In the genomic region with DNA sequence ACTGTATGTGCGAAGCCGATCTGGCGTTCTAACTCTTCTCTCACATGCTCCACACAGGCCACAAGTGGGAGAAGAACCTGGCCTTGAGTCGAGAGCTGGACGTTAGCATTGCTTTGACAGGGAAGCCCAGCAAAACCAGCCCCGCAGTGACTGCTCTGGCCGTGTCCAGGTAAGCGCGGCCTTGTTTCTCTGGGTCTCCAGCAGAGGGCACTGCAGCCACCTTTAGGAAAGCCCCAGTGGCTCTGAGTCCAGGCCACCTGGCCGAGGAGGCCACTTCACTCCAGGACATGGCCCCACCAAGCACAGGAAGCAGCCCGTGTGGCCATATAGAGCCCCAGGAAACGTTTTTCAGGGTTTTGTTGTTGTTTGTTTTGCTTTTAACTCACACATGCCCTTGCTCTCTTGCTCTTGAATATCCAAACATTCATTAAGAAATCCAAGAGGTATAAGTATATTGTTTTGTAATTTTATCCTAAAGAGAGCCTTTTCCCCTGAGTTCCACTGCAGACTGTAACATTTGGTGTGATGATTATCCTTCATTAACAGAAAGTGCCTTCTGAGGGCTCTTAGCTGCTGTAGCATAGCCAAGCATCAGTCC, we compare ENCODE assay signal across 8 cellular contexts. TPM values are rescaled to one million over a fixed set of nuclear protein-coding genes. Genes with fewer than 3 reads are reported as not detected.
DNase-seq lines count a peak whose midpoint lies in the region; ATAC-seq and TF ChIP-seq lines count a peak whose summit lies in the region.

No MANE protein-coding gene starts in this region.

- no peaks in the 10 kb centered on the region for H3K9me3 ChIP-seq in CD4-positive, alpha-beta memory T cell (ENCODE audit: control insufficient read depth in 1 of 2, low read length in 2 of 2)
- no peaks in the 10 kb centered on the region for H3K9me3 ChIP-seq in PC-9 (ENCODE audit: insufficient read depth, low read depth)
- no peaks in the 10 kb centered on the region for H3K9me3 ChIP-seq in gastrocnemius medialis

- peak in 4 of 5 donors; percentile 12 to 25 (median 22) for DNase-seq in CD4-positive, alpha-beta memory T cell
- DNase-seq in PC-9 (peak in 1 of 2 experiments; percentile 55), amniotic epithelial cell (ENCODE audit: low read depth) (peak; percentile 21), left ventricle myocardium superior (peak; percentile 72), gastrocnemius medialis (peak; percentile 23 to 44), foreskin melanocyte (no peak), DMS114 treated with DMSO at 0.1 percent for 48 hours (lab: John Stamatoyannopoulos, UW; ENCODE audit: unreplicated experiment) (no peak)

- POLR2A ChIA-PET in CD4-positive, alpha-beta memory T cell (lab: Charles Lee; ENCODE audit: partially characterized antibody): no interaction called here
- POLR2A ChIA-PET in PC-9 (lab: Charles Lee; ENCODE audit: unreplicated experiment): no interaction called here

- H3K27ac ChIP-seq in CD4-positive, alpha-beta memory T cell (ENCODE audit: low read depth, low read length): no peak overlapping the region
- H3K27ac ChIP-seq in PC-9 (no peak overlapping the region), gastrocnemius medialis (no peak overlapping the region)

- CTCF ChIA-PET in CD4-positive, alpha-beta memory T cell (lab: Charles Lee; ENCODE audit: partially characterized antibody): interaction anchor here (1.2 to 6.4 kb wide), 3 partner anchors 9 to 530 kb away, joined by 3 to 45 read pairs (median 12); no protein-coding TSS in a partner anchor
- CTCF ChIA-PET in PC-9 (lab: Charles Lee): no interaction called here

- no peak overlapping the region for H3K4me2 ChIP-seq in PC-9

- BruUV-seq in PC-9 (replicated peaks; lab: Mats Ljungman, UMichigan): no TSS peak

- intact Hi-C loops in CD4-positive, alpha-beta memory T cell (cut with micrococcal nuclease): loop anchor here (2.0 kb wide), 1 partner anchor 537 kb away; no protein-coding TSS in a partner anchor
- intact Hi-C loops in PC-9 (cut with micrococcal nuclease; ENCODE audit: unreplicated experiment) (loop anchor here (1.0 to 10.0 kb wide), 2 partner anchors 423 to 538 kb away; no protein-coding TSS in a partner anchor), left ventricle myocardium superior (cut with micrococcal nuclease) (loop anchor here (5.0 kb wide), 1 partner anchor 181 kb away; no protein-coding TSS in a partner anchor), gastrocnemius medialis (cut with DNase I; ENCODE audit: low total_unique reads) (loop anchor here (5.0 to 10.0 kb wide), 3 partner anchors 133 to 536 kb away; a partner anchor contains a TSS)

- H3K27me3 Mint-ChIP-seq in CD4-positive, alpha-beta memory T cell: peaks cover 0 to 2% of the 10 kb centered on the region in 2 donors

- H3K36me3 Mint-ChIP-seq in CD4-positive, alpha-beta memory T cell: no peaks in the 10 kb centered on the region

- H3K27ac Mint-ChIP-seq in CD4-positive, alpha-beta memory T cell: no peak overlapping the region

- no peaks in the 10 kb centered on the region for H3K79me2 ChIP-seq in PC-9 (ENCODE audit: low read depth)

- in situ Hi-C loops in gastrocnemius medialis (cut with MboI; ENCODE audit: low sequenced_read_pairs in 4 of 4): loop anchor here (10.0 to 25.0 kb wide), 5 partner anchors 183 to 533 kb away; a partner anchor contains a TSS

- H3K4me1 ChIP-seq in CD4-positive, alpha-beta memory T cell (ENCODE audit: insufficient read depth, low read length): no peaks in the 10 kb centered on the region
- H3K4me1 ChIP-seq in PC-9 (replicated peaks; ENCODE audit: insufficient read depth): no peaks in the 10 kb centered on the region
- no peaks in the 10 kb centered on the region for H3K4me1 ChIP-seq in gastrocnemius medialis

- H3K36me3 ChIP-seq in CD4-positive, alpha-beta memory T cell (ENCODE audit: insufficient read depth, low read length): no peaks in the 10 kb centered on the region
- no peaks in the 10 kb centered on the region for H3K36me3 ChIP-seq in PC-9 (ENCODE audit: low read depth)
- no peaks in the 10 kb centered on the region for H3K36me3 ChIP-seq in gastrocnemius medialis

- no peaks in the 10 kb centered on the region for H3K27me3 ChIP-seq in CD4-positive, alpha-beta memory T cell (ENCODE audit: insufficient read depth, low read length)
- peaks cover 11% of the 10 kb centered on the region; the same call in 1 of the 2 replicates for H3K27me3 ChIP-seq in PC-9 (ENCODE audit: insufficient read depth, low read depth)
- H3K27me3 ChIP-seq in gastrocnemius medialis: no peaks in the 10 kb centered on the region

- peak; percentile 53 for ATAC-seq in GM21786 (IDR thresholded peaks at IDR 0.05; ENCODE audit: unreplicated experiment)
- ATAC-seq in left ventricle myocardium superior: peak; percentile 93
- peak; percentile 79 to 84 for ATAC-seq in gastrocnemius medialis

- no peak for TF ChIP-seq POLR2A in gastrocnemius medialis (IDR thresholded peaks at IDR 0.05)

- TF ChIP-seq CTCF in PC-9 (conservative IDR thresholded peaks at IDR 0.05) (peak; percentile 81), gastrocnemius medialis (IDR thresholded peaks at IDR 0.05 in 4 of 5, conservative IDR thresholded peaks at IDR 0.05 in 1 of 5) (peak; percentile 62 to 88 (median 81))

- H4K20me1 ChIP-seq in PC-9 (ENCODE audit: insufficient read depth): no peaks in the 10 kb centered on the region

- H3F3A ChIP-seq in PC-9 (ENCODE audit: insufficient read depth, low read depth): no peaks in the 10 kb centered on the region

- H3K9me2 ChIP-seq in PC-9 (ENCODE audit: insufficient read depth): no peaks in the 10 kb centered on the region

- no peak overlapping the region for H3K4me3 Mint-ChIP-seq in CD4-positive, alpha-beta memory T cell

- H2AFZ ChIP-seq in PC-9: no peak overlapping the region

- H3K4me3 ChIP-seq in CD4-positive, alpha-beta memory T cell (ENCODE audit: low read length in 2 of 2): no peak overlapping the region
- H3K4me3 ChIP-seq in PC-9 (no peak overlapping the region), gastrocnemius medialis (no peak overlapping the region)

- no peaks in the 10 kb centered on the region for H3K9me3 Mint-ChIP-seq in CD4-positive, alpha-beta memory T cell

- H3K4me1 Mint-ChIP-seq in CD4-positive, alpha-beta memory T cell: no peaks in the 10 kb centered on the region

RNA-seq across cellular contexts. Expression of a gene that starts 41.8 kb away (rescaled TPM):
- not detected for total RNA-seq in CD4-positive, alpha-beta memory T cell
- polyA plus RNA-seq in CD4-positive, alpha-beta memory T cell: not detected
- total RNA-seq in PC-9 (2021): not detected in 2 replicates
- not detected for total RNA-seq in left ventricle myocardium superior
- total RNA-seq in gastrocnemius medialis: not detected

Comparison
In these comparisons a context has a peak if more than half of its experiments do, and no peak if none do; other contexts are left out.
1. DNase-seq: peak in CD4-positive, alpha-beta memory T cell (4 of 5), amniotic epithelial cell (single experiment), left ventricle myocardium superior (single experiment) and gastrocnemius medialis (2 of 2); none in foreskin melanocyte (single experiment) and DMS114 treated with DMSO at 0.1 percent for 48 hours (single experiment).
2. Peak in every context shown above with its lines, with median percentiles within 50 percentile points of each other: ATAC-seq.